ENCODE assay signal across 20 cellular contexts in genomic region chr2:34656632-34657031, GRCh38.
DNase-seq lines count a peak whose midpoint lies in the region; ATAC-seq and TF ChIP-seq lines count a peak whose summit lies in the region.
"Had no signal": no experiment of that assay in that cellular context is flagged by ENCODE, and none has a peak within 500 bp of the region (broad histone marks: within the 10 kb centered on the region; RNA-seq: fewer than 3 reads in every experiment).

No MANE protein-coding gene starts in this region.

- no peaks in the 10 kb centered on the region for H3K27me3 ChIP-seq in stomach
- H3K27me3 ChIP-seq: ascending aorta, hepatocyte, SJSA1, vagina had no signal

- WGBS in stomach, 5 donors, result 69 to 84% (median 75%) methylated on average over 3 of the region's 3 CpGs

- ATAC-seq in GM18873 (IDR thresholded peaks at IDR 0.05; ENCODE audit: low FRiP score, unreplicated experiment) (peak; percentile 90), GM21423 (IDR thresholded peaks at IDR 0.05; ENCODE audit: unreplicated experiment) (peak; percentile 93), HG03108 (IDR thresholded peaks at IDR 0.05; ENCODE audit: unreplicated experiment) (peak; percentile 64)
- ATAC-seq: activated CD8-positive, alpha-beta T cell treated with anti-CD3 and anti-CD28 coated beads for 36 hours; activated T-cell treated with anti-CD3 and anti-CD28 coated beads, Interleukin-2, amount 50 U/mL, for 4 hours; T-helper 17 cell had no signal

- TF ChIP-seq EP300 in stomach (IDR thresholded peaks at IDR 0.05), result no peak

- no peaks in the 10 kb centered on the region for H3K36me3 ChIP-seq in stomach
- H3K36me3 ChIP-seq: ascending aorta, SJSA1, vagina had no signal

- no peak overlapping the region for H3K27ac ChIP-seq in stomach
- H3K27ac ChIP-seq: ascending aorta, hepatocyte, SJSA1, vagina had no signal

- no peak for TF ChIP-seq CTCF in stomach (IDR thresholded peaks at IDR 0.05)

- no peaks in the 10 kb centered on the region for H3K9me3 ChIP-seq in stomach
- H3K9me3 ChIP-seq: ascending aorta, vagina had no signal

- intact Hi-C loops in stomach (cut with DNase I; ENCODE audit: low total_unique reads), result no loop called here

- H3K4me1 ChIP-seq in stomach, result no peaks in the 10 kb centered on the region
- H3K4me1 ChIP-seq: ascending aorta, SJSA1, vagina had no signal

- no peak overlapping the region for H3K4me3 ChIP-seq in stomach
- H3K4me3 ChIP-seq: ascending aorta, hepatocyte, SJSA1, vagina had no signal

- TF ChIP-seq POLR2A in stomach (IDR thresholded peaks at IDR 0.05), result no peak

- DNase-seq in kidney tubule cell (ENCODE audit: low spot score), result peak; percentile 24
- DNase-seq in NCI-H748 treated with DMSO at 0.1 percent for 48 hours (lab: John Stamatoyannopoulos, UW), result no peak
- DNase-seq in stomach, result no peak
- DNase-seq in DMS53 (lab: John Stamatoyannopoulos, UW), result no peak
- DNase-seq: activated CD8-positive, alpha-beta T cell treated with anti-CD3 and anti-CD28 coated beads for 36 hours; activated naive CD4-positive, alpha-beta T cell treated with anti-CD3 and anti-CD28 coated beads, Interleukin-2, amount 10 ng/mL, durations not matched to agents 7 days and 5 days; activated T-cell treated with anti-CD3 and anti-CD28 coated beads, Interleukin-2, amount 50 U/mL, for 4 hours; HFFc6; mammary epithelial cell; NCI-H526; posterior cingulate gyrus; stimulated activated CD4-positive, alpha-beta T cell treated with anti-CD3 and anti-CD28 coated beads, Interleukin-2, amount 100 ng/mL, for 24 hours; T-helper 17 cell had no signal
